ENCODE assay signal across 7 cellular contexts in genomic region chr16:73046484-73047214, GRCh38. TPM values are rescaled to one million over a fixed set of nuclear protein-coding genes. Genes with fewer than 3 reads are reported as not detected.
DNase-seq lines count a peak whose midpoint lies in the region; ATAC-seq and TF ChIP-seq lines count a peak whose summit lies in the region.

No MANE protein-coding gene starts in this region.

- no peak for TF ChIP-seq POLR2A in HCT116 (IDR thresholded peaks at IDR 0.05; ENCODE audit: borderline replicate concordance, extremely low read depth, insufficient read depth, insufficient read length)

- RAD21 ChIA-PET in HCT116 (lab: Charles Lee; ENCODE audit: low non-redundant PET in 1 of 2, low total read pairs in 2 of 2, uncharacterized antibody in 2 of 2, unreplicated experiment in 2 of 2), result no interaction called here

- peaks cover 74% of the 10 kb centered on the region for H3K79me2 ChIP-seq in HCT116 (ENCODE audit: insufficient read depth, low read length)

- POLR2A ChIA-PET in HCT116 (lab: Charles Lee), result no interaction called here

- H3K4me1 ChIP-seq in HCT116 (ENCODE audit: control insufficient read depth in 1 of 2, insufficient read depth in 2 of 2, low read length in 2 of 2) (peaks cover 23 to 28% of the 10 kb centered on the region in 2 experiments), right cardiac atrium (ENCODE audit: control insufficient read depth, insufficient read depth, low read length) (peaks cover 15% of the 10 kb centered on the region)

- intact Hi-C loops in HCT116 (cut with micrococcal nuclease), result no loop called here
- intact Hi-C loops in right cardiac atrium (cut with DNase I), result loop anchor here in 1 of 4 donors (5.0 kb wide), 1 partner anchor 214 kb away; no protein-coding TSS in a partner anchor

- H3K4me3 ChIP-seq in HCT116 (replicated peaks in 1 of 2; ENCODE audit: low read depth in 1 of 2, low read length in 2 of 2), result peak overlapping the region in 1 of 2 experiments; percentile 73; a peak in 3 of 4 replicates
- H3K4me3 ChIP-seq in right cardiac atrium (ENCODE audit: low read length), result peak overlapping the region; percentile 75
- peak overlapping the region; percentile 67 for H3K4me3 ChIP-seq in skeletal muscle cell (ENCODE audit: low read depth, low read length)

- BruUV-seq in HCT116 (replicated peaks; lab: Mats Ljungman, UMichigan), result TSS peak; percentile 57

- no peak for TF ChIP-seq RAD21 in HCT116 (IDR thresholded peaks at IDR 0.05; ENCODE audit: low read depth)

- H3K27me3 ChIP-seq in HCT116 (ENCODE audit: insufficient read depth, low read length) (no peaks in the 10 kb centered on the region), right cardiac atrium (ENCODE audit: control insufficient read depth, insufficient read depth) (no peaks in the 10 kb centered on the region)

- H3K9ac ChIP-seq in HCT116 (ENCODE audit: low read length), result peak overlapping the region; percentile 68; the same call in 1 of the 2 replicates

- no peaks in the 10 kb centered on the region for H3K9me3 ChIP-seq in HCT116 (ENCODE audit: control insufficient read depth in 1 of 2, insufficient read depth in 1 of 2, low read depth in 1 of 2, low read length in 2 of 2)
- no peaks in the 10 kb centered on the region for H3K9me3 ChIP-seq in right cardiac atrium (ENCODE audit: control insufficient read depth, low read length)

- TF ChIP-seq CTCF in HCT116 (IDR thresholded peaks at IDR 0.05 in 2 of 3, conservative IDR thresholded peaks at IDR 0.05 in 1 of 3; ENCODE audit: borderline replicate concordance in 1 of 3, insufficient read depth in 1 of 3, low read depth in 2 of 3, low read length in 2 of 3), result no peak
- no peak for TF ChIP-seq CTCF in VCaP (conservative IDR thresholded peaks at IDR 0.05)

- H3K27ac ChIP-seq in HCT116 (ENCODE audit: low read depth, low read length), result no peak overlapping the region; the same call in 1 of the 2 replicates
- H3K27ac ChIP-seq in VCaP, result peak overlapping the region; percentile 97
- H3K27ac ChIP-seq in right cardiac atrium (ENCODE audit: low read length), result peak overlapping the region; percentile 28

- WGBS in right cardiac atrium, result 71% methylated on average over 8 of the region's 8 CpGs

- DNase-seq in HCT116 (ENCODE audit: low read depth, low spot score) (no peak), right cardiac atrium (no peak), skeletal muscle cell (ENCODE audit: low read depth) (no peak), NCI-H1436 (lab: John Stamatoyannopoulos, UW) (no peak)

- CTCF ChIA-PET in HCT116 (lab: Charles Lee), result no interaction called here

- no peaks in the 10 kb centered on the region for H4K20me1 ChIP-seq in HCT116 (ENCODE audit: insufficient read depth)

- ATAC-seq in HCT116 (no peak), right cardiac atrium (no peak), HG02678 (IDR thresholded peaks at IDR 0.05; ENCODE audit: unreplicated experiment) (no peak), HG02870 (IDR thresholded peaks at IDR 0.05; ENCODE audit: unreplicated experiment) (no peak)

- peak overlapping the region; percentile 92 for H3K4me2 ChIP-seq in HCT116 (ENCODE audit: low read length)

- no peaks in the 10 kb centered on the region for H3K9me2 ChIP-seq in HCT116 (ENCODE audit: insufficient read depth)

- H2AFZ ChIP-seq in HCT116 (ENCODE audit: low read depth, low read length, poor library complexity, severe bottlenecking), result no peak overlapping the region

- H3K36me3 ChIP-seq in HCT116 (ENCODE audit: control insufficient read depth in 1 of 2, insufficient read depth in 2 of 2, low read length in 2 of 2), result no peaks in the 10 kb centered on the region

TF ChIP-seq in HCT116, 20 proteins besides CTCF, POLR2A, EP300 and RAD21:
- TF ChIP-seq EZH2 (IDR thresholded peaks at IDR 0.05), result no peak
- TF ChIP-seq FOSL1 (IDR thresholded peaks at IDR 0.05; ENCODE audit: low read depth), result no peak
- TF ChIP-seq SP1 (IDR thresholded peaks at IDR 0.05; ENCODE audit: low read depth), result no peak
- TF ChIP-seq YY1 (IDR thresholded peaks at IDR 0.05; ENCODE audit: extremely low read depth, insufficient replicate concordance, low read depth, low read length), result no peak
- TF ChIP-seq EGR1 (IDR thresholded peaks at IDR 0.05; ENCODE audit: low read depth), result no peak
- TF ChIP-seq REST (IDR thresholded peaks at IDR 0.05; ENCODE audit: low read depth), result no peak
- no peak for TF ChIP-seq ELF1 (IDR thresholded peaks at IDR 0.05; ENCODE audit: borderline replicate concordance, low read depth)
- TF ChIP-seq SRF (IDR thresholded peaks at IDR 0.05; ENCODE audit: low read depth), result no peak
- no peak for TF ChIP-seq SIN3A (IDR thresholded peaks at IDR 0.05; ENCODE audit: low read depth)
- no peak for TF ChIP-seq ZNF274 (IDR thresholded peaks at IDR 0.05; ENCODE audit: low read depth, low read length)
- no peak for TF ChIP-seq ATF3 (IDR thresholded peaks at IDR 0.05)
- no peak for TF ChIP-seq JUND (IDR thresholded peaks at IDR 0.05)
- no peak for TF ChIP-seq TCF7L2 (IDR thresholded peaks at IDR 0.05; ENCODE audit: borderline replicate concordance, extremely low read depth, insufficient read depth, insufficient read length)
- no peak for TF ChIP-seq POLR2AphosphoS5 (IDR thresholded peaks at IDR 0.05; ENCODE audit: low read depth, low read length)
- no peak for TF ChIP-seq CEBPB (IDR thresholded peaks at IDR 0.05; ENCODE audit: low read depth)
TF ChIP-seq in HCT116: peak in this region for 0.

RNA-seq across cellular contexts. Expression of gene ZFHX3, which starts 1.3 kb away (rescaled TPM):
- 6.3 TPM for total RNA-seq in HCT116 (2021; ENCODE audit: unreplicated experiment)
- 1.5 and 1.8 TPM in 2 replicates for polyA plus RNA-seq in HCT116 (2012)
- total RNA-seq in right cardiac atrium, result 10 to 100 TPM in 2 of 4 donors, 1 to 10 TPM in 2; 9.1 to 18.2 (median 11.0) TPM
- polyA plus RNA-seq in right cardiac atrium, result 4.3 TPM
